In the genomic region with DNA sequence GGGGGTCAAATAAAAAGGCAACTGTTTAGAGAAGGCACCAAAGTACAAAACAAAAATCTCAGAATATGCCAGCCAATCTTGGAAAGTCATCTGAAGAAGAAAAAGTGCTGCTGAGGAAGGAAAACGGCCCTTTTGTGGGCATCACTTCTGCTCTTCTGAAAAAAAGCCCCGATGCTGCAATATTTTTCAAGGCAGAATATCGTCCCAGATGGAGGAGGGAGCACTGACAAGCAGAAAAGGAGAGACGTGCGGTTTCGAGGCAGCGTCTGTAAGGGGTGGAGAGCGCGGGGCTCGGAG, we compare ENCODE assay signal across 9 cellular contexts. TPM values are rescaled to one million over a fixed set of nuclear protein-coding genes. Genes with fewer than 3 reads are reported as not detected.
DNase-seq lines count a peak whose midpoint lies in the region; TF ChIP-seq lines count a peak whose summit lies in the region.
"Had no signal": no experiment of that assay in that cellular context is flagged by ENCODE, and none has a peak within 500 bp of the region (broad histone marks: within the 10 kb centered on the region; RNA-seq: fewer than 3 reads in every experiment).

No MANE protein-coding gene starts in this region.

- H3K9ac ChIP-seq in trophoblast cell (ENCODE audit: low read length) = no peak overlapping the region

- H3K23ac ChIP-seq in trophoblast cell (ENCODE audit: low read length) = no peak overlapping the region

- peak overlapping the region; percentile 61 for H3K4me3 ChIP-seq in Jurkat, Clone E6-1 (ENCODE audit: low read length)
- H3K4me3 ChIP-seq in epithelial cell of esophagus (ENCODE audit: low read length) = peak overlapping the region; percentile 36
- H3K4me3 ChIP-seq in trophoblast cell (ENCODE audit: low read depth, low read length) = peak overlapping the region; percentile 94
- H3K4me3 ChIP-seq in lower leg skin (ENCODE audit: low read depth, poor library complexity, severe bottlenecking) = no peak overlapping the region

- peaks cover 16% of the 10 kb centered on the region for H3K27me3 ChIP-seq in trophoblast cell (ENCODE audit: insufficient read depth, low read length)

- H2AK5ac ChIP-seq in trophoblast cell (ENCODE audit: low read length) = no peak overlapping the region

- H2BK12ac ChIP-seq in trophoblast cell (ENCODE audit: low read length) = no peak overlapping the region

- DNase-seq in DMS53 (lab: John Stamatoyannopoulos, UW) (peak; percentile 63), DMS53 treated with DMSO at 0.1 percent for 48 hours (lab: John Stamatoyannopoulos, UW; ENCODE audit: unreplicated experiment) (no peak), epithelial cell of esophagus (ENCODE audit: low read depth) (no peak), trophoblast cell (peak in 1 of 2 donors; percentile 1), NCI-H1436 (lab: John Stamatoyannopoulos, UW) (no peak), lower leg skin (ENCODE audit: low spot score in 2 of 2) (no peak), RKO (ENCODE audit: low spot score) (no peak)
- no peak for DNase-seq in Jurkat, Clone E6-1 (ENCODE audit: low read depth, low spot score)

- H2BK120ac ChIP-seq in trophoblast cell (ENCODE audit: insufficient read depth, low read length, poor library complexity) = no peak overlapping the region

- peak overlapping the region; percentile 48 for H4K8ac ChIP-seq in trophoblast cell (ENCODE audit: low read depth, low read length)

- no peak overlapping the region for H3K14ac ChIP-seq in trophoblast cell (ENCODE audit: low read length)

- intact Hi-C loops in lower leg skin (cut with DNase I; ENCODE audit: low total_unique reads) = no loop called here

- TF ChIP-seq CTCF in epithelial cell of esophagus (IDR thresholded peaks at IDR 0.05; ENCODE audit: insufficient read depth, low read depth, low read length, missing control alignments) = no peak
- TF ChIP-seq CTCF in lower leg skin (IDR thresholded peaks at IDR 0.05) = no peak

- H3K79me2 ChIP-seq in trophoblast cell (ENCODE audit: control insufficient read depth, insufficient read depth, low read length, poor library complexity) = peaks cover 6% of the 10 kb centered on the region

- no peak overlapping the region for H4K91ac ChIP-seq in trophoblast cell (ENCODE audit: low read depth, low read length)

- no peaks in the 10 kb centered on the region for H3K9me3 ChIP-seq in trophoblast cell (ENCODE audit: insufficient read depth, low read depth, low read length)

- no peak overlapping the region for H3K18ac ChIP-seq in trophoblast cell (ENCODE audit: low read length)

- H3K4me2 ChIP-seq in trophoblast cell (ENCODE audit: low read length) = peak overlapping the region; percentile 99

- no peak overlapping the region for H3K27ac ChIP-seq in trophoblast cell (ENCODE audit: low read depth, low read length)
- H3K27ac ChIP-seq: 22Rv1 had no signal

- H3K79me1 ChIP-seq in trophoblast cell (ENCODE audit: low read length) = peaks cover 6% of the 10 kb centered on the region

- H2AFZ ChIP-seq in trophoblast cell (ENCODE audit: insufficient read depth, low read length, poor library complexity) = peak overlapping the region; percentile 99

- peaks cover 2 to 4% of the 10 kb centered on the region in 2 experiments for H3K4me1 ChIP-seq in trophoblast cell (ENCODE audit: control insufficient read depth in 1 of 2, insufficient read depth in 2 of 2, low read length in 2 of 2)

- H4K12ac ChIP-seq in trophoblast cell (ENCODE audit: low read depth, low read length) = no peak overlapping the region

- TF ChIP-seq POLR2A in lower leg skin (IDR thresholded peaks at IDR 0.05) = no peak

- H3K36me3 ChIP-seq in trophoblast cell (ENCODE audit: control insufficient read depth in 1 of 2, insufficient read depth in 2 of 2, low read length in 2 of 2) = no peaks in the 10 kb centered on the region

- H3K4ac ChIP-seq in trophoblast cell (ENCODE audit: low read depth, low read length) = no peak overlapping the region

- no CpG with 5 or more reads among the region's 10 CpGs for WGBS in trophoblast cell (ENCODE audit: extremely low coverage, insufficient coverage, insufficient read length)
- 2% methylated on average over 10 of the region's 10 CpGs for WGBS in lower leg skin, 2 donors

- H2BK5ac ChIP-seq in trophoblast cell (ENCODE audit: low read depth, low read length, poor library complexity) = no peak overlapping the region

RNA-seq across cellular contexts. Expression of a gene that starts 1.0 kb away (rescaled TPM):
- 11.1 TPM for polyA plus RNA-seq in Jurkat, Clone E6-1 (2012; ENCODE audit: insufficient read depth, insufficient read length)
- 2.0 and 2.4 TPM in 2 replicates for polyA plus RNA-seq in trophoblast cell (2013)
- total RNA-seq in lower leg skin = 1 to 10 TPM in 1 of 4 donors, under 1 TPM in 3; 0.34 to 1.1 (median 0.55) TPM
